9 cellular contexts compared by ENCODE assay signal in the genomic region with DNA sequence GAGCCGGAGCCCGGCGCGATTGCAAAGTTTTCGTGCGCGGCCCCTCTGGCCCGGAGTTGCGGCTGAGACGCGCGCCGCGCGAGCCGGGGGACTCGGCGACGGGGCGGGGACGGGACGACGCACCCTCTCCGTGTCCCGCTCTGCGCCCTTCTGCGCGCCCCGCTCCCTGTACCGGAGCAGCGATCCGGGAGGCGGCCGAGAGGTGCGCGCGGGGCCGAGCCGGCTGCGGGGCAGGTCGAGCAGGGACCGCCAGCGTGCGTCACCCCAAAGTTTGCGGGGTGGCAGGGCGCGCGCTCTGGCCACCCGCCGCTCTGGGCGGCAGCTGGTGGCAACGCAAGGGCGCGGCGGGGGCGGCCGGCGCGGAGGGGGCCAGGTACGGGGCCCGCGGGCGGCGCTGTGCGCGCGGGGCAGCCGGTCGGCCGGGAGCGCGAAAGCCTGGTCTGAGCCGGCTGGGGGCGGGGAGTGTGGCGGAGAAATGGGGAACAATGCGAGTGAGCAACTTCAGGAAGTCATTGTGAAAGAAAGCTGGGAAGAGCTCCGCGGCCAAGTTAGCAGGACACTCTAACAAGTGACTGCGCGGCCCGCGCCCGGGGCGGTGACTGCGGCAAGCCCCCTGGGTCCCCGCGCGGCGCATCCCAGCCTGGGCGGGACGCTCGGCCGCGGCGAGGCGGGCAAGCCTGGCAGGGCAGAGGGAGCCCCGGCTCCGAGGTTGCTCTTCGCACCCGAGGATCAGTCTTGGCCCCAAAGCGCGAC. TPM values are rescaled to one million over a fixed set of nuclear protein-coding genes. Genes with fewer than 3 reads are reported as not detected.
DNase-seq lines count a peak whose midpoint lies in the region; TF ChIP-seq lines count a peak whose summit lies in the region.
"Had no signal": no experiment of that assay in that cellular context is flagged by ENCODE, and none has a peak within 500 bp of the region (broad histone marks: within the 10 kb centered on the region; RNA-seq: fewer than 3 reads in every experiment).

Gene IKZF1, plus strand, starts transcription at position 559 of the 753 bp plus-strand sequence. CDS start 14,346 bp downstream, outside the sequence.

- in situ Hi-C loops in GM13976 (cut with MboI; ENCODE audit: low sequenced_read_pairs, unreplicated experiment): no loop called here

- peak within 1 kb of the TSS; percentile 98 for H3K27ac Mint-ChIP-seq in activated T-helper 1 cell treated with anti-CD3 and anti-CD28 coated beads, Interleukin-12 subunit alpha, Interleukin-12 subunit beta, Interleukin-2, Interleukin-4 antibody, amounts not matched to agents 30 ng/mL and 10 ng/mL and 1 ng/mL, durations not matched to agents 14 hours and 24 hours and 36 hours
- peak within 1 kb of the TSS; percentile 46 for H3K27ac Mint-ChIP-seq in progenitor cell of endocrine pancreas

- peaks cover 2% of the 10 kb centered on the region for H3K27me3 Mint-ChIP-seq in activated T-helper 1 cell treated with anti-CD3 and anti-CD28 coated beads, Interleukin-12 subunit alpha, Interleukin-12 subunit beta, Interleukin-2, Interleukin-4 antibody, amounts not matched to agents 30 ng/mL and 10 ng/mL and 1 ng/mL, durations not matched to agents 14 hours and 24 hours and 36 hours (ENCODE audit: insufficient read depth)
- H3K27me3 Mint-ChIP-seq in progenitor cell of endocrine pancreas: peaks cover 88% of the 10 kb centered on the region

- peaks cover 56% of the 10 kb centered on the region for H3K27me3 ChIP-seq in cardiac muscle cell

- H3K4me3 ChIP-seq in cardiac muscle cell: peak within 1 kb of the TSS; percentile 63

- peaks cover 56% of the 10 kb centered on the region for H3K4me1 Mint-ChIP-seq in activated T-helper 1 cell treated with anti-CD3 and anti-CD28 coated beads, Interleukin-12 subunit alpha, Interleukin-12 subunit beta, Interleukin-2, Interleukin-4 antibody, amounts not matched to agents 30 ng/mL and 10 ng/mL and 1 ng/mL, durations not matched to agents 14 hours and 24 hours and 36 hours (ENCODE audit: low read depth)
- H3K4me1 Mint-ChIP-seq in progenitor cell of endocrine pancreas (ENCODE audit: low read depth): no peaks in the 10 kb centered on the region

- DNase-seq in GM13976 (ENCODE audit: low spot score) (peak; percentile 59), HEK293T (ENCODE audit: extremely low spot score) (peak; percentile 13), NCI-H774 (lab: John Stamatoyannopoulos, UW) (peak; percentile 21), cardiac muscle cell (ENCODE audit: low read depth in 1 of 2, low spot score in 1 of 2) (peak; percentile 24 to 45), progenitor cell of endocrine pancreas (ENCODE audit: low spot score, unreplicated experiment) (peak; percentile 29), cortex of kidney (lab: John Stamatoyannopoulos, UW) (no peak), RKO (ENCODE audit: low spot score) (no peak)
- DNase-seq in activated T-helper 1 cell treated with anti-CD3 and anti-CD28 coated beads, Interleukin-12 subunit alpha, Interleukin-12 subunit beta, Interleukin-2, Interleukin-4 antibody, amounts not matched to agents 30 ng/mL and 10 ng/mL and 1 ng/mL, durations not matched to agents 14 hours and 24 hours and 36 hours (ENCODE audit: low spot score): no peak

- H3K4me1 ChIP-seq in cardiac muscle cell (ENCODE audit: low read depth): no peaks in the 10 kb centered on the region

- peak; percentile 26 for TF ChIP-seq CTCF in GM13976 (IDR thresholded peaks at IDR 0.05; ENCODE audit: borderline replicate concordance, control extremely low read depth, extremely low read depth, insufficient read depth, missing control alignments)
- no peak for TF ChIP-seq CTCF in cardiac muscle cell (IDR thresholded peaks at IDR 0.05; ENCODE audit: low read depth, low read length)
- no peak for TF ChIP-seq CTCF in progenitor cell of endocrine pancreas (IDR thresholded peaks at IDR 0.05; ENCODE audit: unreplicated experiment)

- H3K27ac ChIP-seq in cardiac muscle cell: no peak within 1 kb of the TSS

- intact Hi-C loops in activated T-helper 1 cell treated with anti-CD3 and anti-CD28 coated beads, Interleukin-12 subunit alpha, Interleukin-12 subunit beta, Interleukin-2, Interleukin-4 antibody, amounts not matched to agents 30 ng/mL and 10 ng/mL and 1 ng/mL, durations not matched to agents 14 hours and 24 hours and 36 hours (cut with micrococcal nuclease): no loop called here

- H3K9me3 Mint-ChIP-seq in activated T-helper 1 cell treated with anti-CD3 and anti-CD28 coated beads, Interleukin-12 subunit alpha, Interleukin-12 subunit beta, Interleukin-2, Interleukin-4 antibody, amounts not matched to agents 30 ng/mL and 10 ng/mL and 1 ng/mL, durations not matched to agents 14 hours and 24 hours and 36 hours: no peaks in the 10 kb centered on the region
- no peaks in the 10 kb centered on the region for H3K9me3 Mint-ChIP-seq in progenitor cell of endocrine pancreas (ENCODE audit: low read depth)

- CTCF ChIA-PET in HEK293T (lab: Yijun Ruan, JAX): no interaction called here

- POLR2A ChIA-PET in HEK293T (lab: Yijun Ruan, JAX): no interaction called here

- H3K36me3 ChIP-seq in cardiac muscle cell: no peaks in the 10 kb centered on the region

- peaks cover 40% of the 10 kb centered on the region for H3K36me3 Mint-ChIP-seq in activated T-helper 1 cell treated with anti-CD3 and anti-CD28 coated beads, Interleukin-12 subunit alpha, Interleukin-12 subunit beta, Interleukin-2, Interleukin-4 antibody, amounts not matched to agents 30 ng/mL and 10 ng/mL and 1 ng/mL, durations not matched to agents 14 hours and 24 hours and 36 hours (ENCODE audit: low read depth)
- no peaks in the 10 kb centered on the region for H3K36me3 Mint-ChIP-seq in progenitor cell of endocrine pancreas (ENCODE audit: insufficient read depth)

- no peaks in the 10 kb centered on the region for H3K9me3 ChIP-seq in cardiac muscle cell (ENCODE audit: low read depth)

- peak within 1 kb of the TSS; percentile 99 for H3K4me3 Mint-ChIP-seq in activated T-helper 1 cell treated with anti-CD3 and anti-CD28 coated beads, Interleukin-12 subunit alpha, Interleukin-12 subunit beta, Interleukin-2, Interleukin-4 antibody, amounts not matched to agents 30 ng/mL and 10 ng/mL and 1 ng/mL, durations not matched to agents 14 hours and 24 hours and 36 hours
- H3K4me3 Mint-ChIP-seq in progenitor cell of endocrine pancreas (ENCODE audit: low read depth): peak within 1 kb of the TSS; percentile 62

TF ChIP-seq in HEK293T, 16 proteins besides CTCF, POLR2A, EP300 and RAD21:
- TF ChIP-seq HDGF (IDR thresholded peaks at IDR 0.05; ENCODE audit: borderline replicate concordance) (no peak), L3MBTL2 (conservative IDR thresholded peaks at IDR 0.05) (no peak), ELF4 (IDR thresholded peaks at IDR 0.05) (no peak), NFRKB (IDR thresholded peaks at IDR 0.05) (no peak), FOXK2 (IDR thresholded peaks at IDR 0.05) (no peak), FOXA1 (IDR thresholded peaks at IDR 0.05) (no peak), LEF1 (IDR thresholded peaks at IDR 0.05; ENCODE audit: borderline replicate concordance) (no peak), PKNOX1 (IDR thresholded peaks at IDR 0.05) (no peak), CTBP1 (IDR thresholded peaks at IDR 0.05; ENCODE audit: borderline replicate concordance) (no peak), SUZ12 (IDR thresholded peaks at IDR 0.05) (no peak), FOXM1 (IDR thresholded peaks at IDR 0.05; ENCODE audit: borderline replicate concordance) (no peak), ZNF384 (IDR thresholded peaks at IDR 0.05) (no peak), SP1 (IDR thresholded peaks at IDR 0.05) (no peak), ARNT (IDR thresholded peaks at IDR 0.05) (no peak), TARDBP (IDR thresholded peaks at IDR 0.05) (no peak), BHLHE40 (IDR thresholded peaks at IDR 0.05; ENCODE audit: borderline replicate concordance) (no peak)
TF ChIP-seq in HEK293T: peak in this region for 0.

RNA-seq across cellular contexts. Expression of gene IKZF1, which starts in this region (rescaled TPM):
- 324 and 329 TPM in 2 replicates for total RNA-seq in activated T-helper 1 cell treated with anti-CD3 and anti-CD28 coated beads, Interleukin-12 subunit alpha, Interleukin-12 subunit beta, Interleukin-2, Interleukin-4 antibody, amounts not matched to agents 30 ng/mL and 10 ng/mL and 1 ng/mL, durations not matched to agents 14 hours and 24 hours and 36 hours
- 0.30 and 0.67 TPM in 2 replicates for total RNA-seq in cardiac muscle cell
- polyA plus RNA-seq in cardiac muscle cell: 0.19 TPM in 1 of 2 replicates, not detected in the other
- 0.36 and 0.42 TPM in 2 replicates for total RNA-seq in progenitor cell of endocrine pancreas
- total RNA-seq: M059J had no signal

Comparison
In these comparisons a context has a peak if more than half of its experiments do, and no peak if none do; other contexts are left out.
1. RNA of gene IKZF1 (total RNA-seq): 324 to 329 TPM in activated T-helper 1 cell treated with anti-CD3 and anti-CD28 coated beads, Interleukin-12 subunit alpha, Interleukin-12 subunit beta, Interleukin-2, Interleukin-4 antibody, amounts not matched to agents 30 ng/mL and 10 ng/mL and 1 ng/mL, durations not matched to agents 14 hours and 24 hours and 36 hours; 0.36 to 0.42 TPM in progenitor cell of endocrine pancreas and 0.30 to 0.67 TPM in cardiac muscle cell; every median in the first group is over 100 times any median in the second.
2. Peak in DNase-seq and H3K4me3 ChIP-seq in cardiac muscle cell; RNA of the gene not detected or under 1 TPM.
3. Peak in DNase-seq in progenitor cell of endocrine pancreas; RNA of the gene not detected or under 1 TPM.
4. DNase-seq: peak in GM13976 (single experiment), HEK293T (single experiment) and NCI-H774 (single experiment); none in activated T-helper 1 cell treated with anti-CD3 and anti-CD28 coated beads, Interleukin-12 subunit alpha, Interleukin-12 subunit beta, Interleukin-2, Interleukin-4 antibody, amounts not matched to agents 30 ng/mL and 10 ng/mL and 1 ng/mL, durations not matched to agents 14 hours and 24 hours and 36 hours (single experiment), cortex of kidney (single experiment) and RKO (single experiment).